In genomic region chrX:13761606-13762005, GRCh38 we compare ENCODE assay signal across 10 cellular contexts. TPM values are rescaled to one million over a fixed set of nuclear protein-coding genes. Genes with fewer than 3 reads are reported as not detected.
DNase-seq lines count a peak whose midpoint lies in the region; ATAC-seq, FAIRE-seq and TF ChIP-seq lines count a peak whose summit lies in the region.
"Had no signal": no experiment of that assay in that cellular context is flagged by ENCODE, and none has a peak within 500 bp of the region (broad histone marks: within the 10 kb centered on the region; RNA-seq: fewer than 3 reads in every experiment).

No MANE protein-coding gene starts in this region.

- FAIRE-seq in GM12891 (lab: Jason Lieb, UNC): peak; percentile 94

- TF ChIP-seq POLR2A in GM12891 (IDR thresholded peaks at IDR 0.05; ENCODE audit: low read depth, low read length): no peak

- DNase-seq in GM12891 (ENCODE audit: insufficient read length, low spot score): peak; percentile 26
- peak; percentile 37 for DNase-seq in choroid plexus epithelial cell (ENCODE audit: low read depth)
- no peak for DNase-seq in NCI-H1092 (lab: John Stamatoyannopoulos, UW)
- no peak for DNase-seq in GF-D8 (lab: John Stamatoyannopoulos, UW)
- DNase-seq in AG08395 (ENCODE audit: low spot score): no peak
- DNase-seq: activated naive CD8-positive, alpha-beta T cell treated with anti-CD3 and anti-CD28 coated beads, Interleukin-2, amount 50 U/mL, for 24 hours; naive thymus-derived CD4-positive, alpha-beta T cell had no signal

- TF ChIP-seq CTCF in choroid plexus epithelial cell (conservative IDR thresholded peaks at IDR 0.05; ENCODE audit: low read depth, low read length): no peak

- H3K4me3 ChIP-seq in choroid plexus epithelial cell (ENCODE audit: low read depth, low read length): no peak overlapping the region

- peak; percentile 65 for ATAC-seq in GM21360 (IDR thresholded peaks at IDR 0.05; ENCODE audit: unreplicated experiment)
- peak; percentile 74 for ATAC-seq in HG03432 (IDR thresholded peaks at IDR 0.05; ENCODE audit: unreplicated experiment)
- no peak for ATAC-seq in HG03469 (IDR thresholded peaks at IDR 0.05; ENCODE audit: unreplicated experiment)
- ATAC-seq: activated naive CD8-positive, alpha-beta T cell treated with anti-CD3 and anti-CD28 coated beads, Interleukin-2, amount 50 U/mL, for 24 hours; naive thymus-derived CD4-positive, alpha-beta T cell had no signal

TF ChIP-seq in GM12891, 5 proteins besides CTCF, POLR2A, EP300 and RAD21:
- TF ChIP-seq SPI1 (IDR thresholded peaks at IDR 0.05; ENCODE audit: low read depth, low read length): peak; percentile 74
- TF ChIP-seq POLR2AphosphoS5 (IDR thresholded peaks at IDR 0.05; ENCODE audit: low read depth, low read length): no peak

RNA-seq across cellular contexts. Expression of gene OFD1, which starts 27.1 kb away (rescaled TPM):
- 15.8 TPM for polyA plus RNA-seq in GM12891 (2012; ENCODE audit: low read depth, missing spikeins)

RNA-seq across cellular contexts. Expression of gene TRAPPC2, which starts 27.2 kb away (rescaled TPM):
- 7.8 TPM for polyA plus RNA-seq in GM12891 (2012; ENCODE audit: low read depth, missing spikeins)

RNA-seq across cellular contexts. Expression of gene GPM6B, which starts 55.3 kb away (rescaled TPM):
- polyA plus RNA-seq in GM12891 (2012; ENCODE audit: low read depth, missing spikeins): 0.30 TPM

Comparison
In these comparisons a context has a peak if more than half of its experiments do, and no peak if none do; other contexts are left out.
1. DNase-seq: peak in GM12891 (single experiment) and choroid plexus epithelial cell (single experiment); none in NCI-H1092 (single experiment), GF-D8 (single experiment) and AG08395 (single experiment).